ENCODE assay signal across 8 cellular contexts in genomic region chr1:50750021-50750619, GRCh38.
DNase-seq lines count a peak whose midpoint lies in the region; ATAC-seq, FAIRE-seq and TF ChIP-seq lines count a peak whose summit lies in the region.

No MANE protein-coding gene starts in this region.

- peak; percentile 14 for DNase-seq in HFF-Myc (ENCODE audit: extremely low read depth, low read depth)

- no peak for ATAC-seq in GM21529 (IDR thresholded peaks at IDR 0.05; ENCODE audit: unreplicated experiment)
- ATAC-seq in GM18517 (IDR thresholded peaks at IDR 0.05; ENCODE audit: unreplicated experiment): no peak
- ATAC-seq in HG03571 (IDR thresholded peaks at IDR 0.05; ENCODE audit: unreplicated experiment): no peak
- ATAC-seq in HG03097 (IDR thresholded peaks at IDR 0.05; ENCODE audit: low FRiP score, unreplicated experiment): no peak

- TF ChIP-seq CTCF in C4-2B (conservative IDR thresholded peaks at IDR 0.05) (peak; percentile 73), HFF-Myc (IDR thresholded peaks at IDR 0.05; ENCODE audit: low read depth, low read length, missing control alignments) (peak; percentile 58), VCaP (conservative IDR thresholded peaks at IDR 0.05) (peak; percentile 83)

- H3K27ac ChIP-seq in C4-2B (no peak overlapping the region), VCaP (peak overlapping the region; percentile 11; the same call in 1 of the 2 replicates)

- FAIRE-seq in islet of Langerhans (lab: Jason Lieb, UNC): peak; percentile 69

- no peak overlapping the region for H3K4me3 ChIP-seq in HFF-Myc (replicated peaks; ENCODE audit: low read depth, low read length)
